Comparison of ENCODE assay signal across 8 cellular contexts in the genomic region with DNA sequence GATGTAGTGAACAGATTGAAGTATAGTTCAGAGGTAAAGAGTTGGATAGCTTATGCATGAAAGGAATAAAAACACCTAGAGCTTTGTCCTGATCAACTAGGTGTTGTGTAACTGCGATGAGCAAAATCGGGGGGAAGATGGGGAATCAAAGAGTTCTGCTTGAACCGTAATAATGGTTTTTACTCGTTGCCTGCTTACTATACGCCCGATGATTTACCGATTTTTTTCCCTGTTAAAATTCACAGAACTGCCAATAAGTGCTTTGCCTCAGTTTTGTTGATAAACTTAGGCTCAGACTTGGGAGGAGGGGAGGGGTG. TPM values are rescaled to one million over a fixed set of nuclear protein-coding genes. Genes with fewer than 3 reads are reported as not detected.
A peak's percentile ranks its signal among the peaks of the same experiment; 100 is the strongest.
DNase-seq lines count a peak whose midpoint lies in the region; ATAC-seq and TF ChIP-seq lines count a peak whose summit lies in the region.

No MANE protein-coding gene starts in this region.

- H3K4me3 ChIP-seq in GM12864 (ENCODE audit: low read depth, low read length), result peak overlapping the region; percentile 81
- H3K4me3 ChIP-seq in SJSA1, result peak overlapping the region; percentile 89
- peak overlapping the region; percentile 54 to 94 (median 72) for H3K4me3 ChIP-seq in fibroblast of lung (replicated peaks in 1 of 4; ENCODE audit: control extremely low read depth in 1 of 4, insufficient read depth in 1 of 4, low read depth in 3 of 4, low read length in 4 of 4)
- H3K4me3 ChIP-seq in rectal smooth muscle tissue (ENCODE audit: low read length), result peak overlapping the region; percentile 88

- H3K9ac ChIP-seq in fibroblast of lung (ENCODE audit: insufficient read depth, low read length) (peak overlapping the region; percentile 38), rectal smooth muscle tissue (ENCODE audit: low read length) (peak overlapping the region; percentile 75)

- peaks cover 16% of the 10 kb centered on the region for H3K79me2 ChIP-seq in fibroblast of lung (ENCODE audit: control insufficient read depth, insufficient read depth, low read length)

- H3K36me3 ChIP-seq in SJSA1, result peaks cover 33% of the 10 kb centered on the region
- H3K36me3 ChIP-seq in fibroblast of lung (ENCODE audit: control insufficient read depth, insufficient read depth, low read length), result peaks cover 2% of the 10 kb centered on the region
- H3K36me3 ChIP-seq in rectal smooth muscle tissue (ENCODE audit: control insufficient read depth, insufficient read depth, low read length), result no peaks in the 10 kb centered on the region

- H4K20me1 ChIP-seq in fibroblast of lung (ENCODE audit: control insufficient read depth, extremely low read depth, insufficient read depth, low read length), result no peaks in the 10 kb centered on the region

- peak overlapping the region; percentile 76 for H3K4me2 ChIP-seq in fibroblast of lung (ENCODE audit: extremely low read depth, insufficient read depth, low read length)

- no peaks in the 10 kb centered on the region for H3K9me3 ChIP-seq in SJSA1 (replicated peaks)
- no peaks in the 10 kb centered on the region for H3K9me3 ChIP-seq in fibroblast of lung (ENCODE audit: control insufficient read depth, insufficient read depth, low read depth, low read length)

- H3K4me1 ChIP-seq in SJSA1 (replicated peaks) (peaks cover 14% of the 10 kb centered on the region), fibroblast of lung (ENCODE audit: control insufficient read depth, extremely low read depth, insufficient read depth, low read length) (no peaks in the 10 kb centered on the region), rectal smooth muscle tissue (ENCODE audit: control insufficient read depth, insufficient read depth, low read length) (peaks cover 21% of the 10 kb centered on the region)

- H2AFZ ChIP-seq in fibroblast of lung (ENCODE audit: low read length), result peak overlapping the region; percentile 62

- TF ChIP-seq CTCF in GM12864 (IDR thresholded peaks at IDR 0.05; ENCODE audit: low read depth, low read length, missing control alignments) (no peak), fibroblast of lung (conservative IDR thresholded peaks at IDR 0.05 in 1 of 2, IDR thresholded peaks at IDR 0.05 in 1 of 2; ENCODE audit: low read depth in 1 of 2, low read length in 2 of 2) (no peak)

- DNase-seq in GM12864 (ENCODE audit: low read depth), result no peak
- DNase-seq in SJSA1 (ENCODE audit: low read depth in 1 of 2, low spot score in 2 of 2), result no peak
- no peak for DNase-seq in fibroblast of lung (ENCODE audit: low read depth in 2 of 2)
- no peak for DNase-seq in KG1 (lab: John Stamatoyannopoulos, UW)
- no peak for DNase-seq in medulla oblongata (ENCODE audit: extremely low spot score)
- no peak for DNase-seq in dermis blood vessel endothelial cell

- no peak for ATAC-seq in HG03025 (IDR thresholded peaks at IDR 0.05; ENCODE audit: low FRiP score, unreplicated experiment)

- H3K27me3 ChIP-seq in SJSA1 (replicated peaks), result no peaks in the 10 kb centered on the region
- H3K27me3 ChIP-seq in fibroblast of lung (ENCODE audit: control insufficient read depth, insufficient read depth, low read length), result no peaks in the 10 kb centered on the region
- no peaks in the 10 kb centered on the region for H3K27me3 ChIP-seq in rectal smooth muscle tissue (ENCODE audit: control insufficient read depth, insufficient read depth, low read length)

- H3K27ac ChIP-seq in SJSA1 (no peak overlapping the region), fibroblast of lung (ENCODE audit: insufficient read depth, low read length) (peak overlapping the region; percentile 50), rectal smooth muscle tissue (ENCODE audit: low read depth, low read length) (peak overlapping the region; percentile 53)

RNA-seq across cellular contexts. Expression of a gene that starts 0.8 kb away (rescaled TPM):
- 152 and 170 TPM in 2 replicates for total RNA-seq in SJSA1 (2014; rRNA removed; shearing (Covaris generic))
- total RNA-seq in fibroblast of lung (33.1 and 37.5 TPM in 2 replicates), dermis blood vessel endothelial cell (60.4 and 91.1 TPM in 2 replicates)
- polyA plus RNA-seq in fibroblast of lung, result 59.1 and 70.0 TPM in 2 replicates
- polyA plus RNA-seq in fibroblast of lung (2012), result 66.1 and 73.5 TPM in 2 replicates
- polyA minus RNA-seq in fibroblast of lung (ENCODE audit: low replicate concordance), result 4.5 and 7.5 TPM in 2 replicates

RNA-seq across cellular contexts. Expression of a gene that starts 2.6 kb away (rescaled TPM):
- 9.6 and 12.2 TPM in 2 replicates for total RNA-seq in SJSA1 (2014; rRNA removed; shearing (Covaris generic))
- total RNA-seq in fibroblast of lung (13.1 and 13.7 TPM in 2 replicates), dermis blood vessel endothelial cell (19.3 and 28.2 TPM in 2 replicates)
- 12.3 and 16.8 TPM in 2 replicates for polyA plus RNA-seq in fibroblast of lung
- polyA plus RNA-seq in fibroblast of lung (2012), result 6.1 and 7.3 TPM in 2 replicates
- polyA minus RNA-seq in fibroblast of lung (ENCODE audit: low replicate concordance), result 2.9 and 11.5 TPM in 2 replicates

RNA-seq across cellular contexts. Expression of a gene that starts 25.6 kb away (rescaled TPM):
- total RNA-seq in SJSA1 (2014; rRNA removed; shearing (Covaris generic)), result 0.63 and 0.81 TPM in 2 replicates
- 0.99 and 1.0 TPM in 2 replicates for total RNA-seq in fibroblast of lung
- 0.40 and 0.54 TPM in 2 replicates for polyA plus RNA-seq in fibroblast of lung
- polyA plus RNA-seq in fibroblast of lung (2012), result 0.15 and 0.33 TPM in 2 replicates
- not detected in 2 replicates for polyA minus RNA-seq in fibroblast of lung (ENCODE audit: low replicate concordance)
- 0.70 and 2.4 TPM in 2 replicates for total RNA-seq in dermis blood vessel endothelial cell

RNA-seq across cellular contexts. Expression of a gene that starts 43.1 kb away (rescaled TPM):
- total RNA-seq in SJSA1 (2014; rRNA removed; shearing (Covaris generic)), result not detected in 2 replicates
- total RNA-seq in fibroblast of lung (not detected in 2 replicates), dermis blood vessel endothelial cell (0.05 TPM in 1 of 2 replicates, not detected in the other)
- not detected in 2 replicates for polyA plus RNA-seq in fibroblast of lung
- polyA plus RNA-seq in fibroblast of lung (2012), result not detected in 2 replicates
- 2.4 and 3.2 TPM in 2 replicates for polyA minus RNA-seq in fibroblast of lung (ENCODE audit: low replicate concordance)
